ENCODE assay signal across 27 cellular contexts in the genomic region with DNA sequence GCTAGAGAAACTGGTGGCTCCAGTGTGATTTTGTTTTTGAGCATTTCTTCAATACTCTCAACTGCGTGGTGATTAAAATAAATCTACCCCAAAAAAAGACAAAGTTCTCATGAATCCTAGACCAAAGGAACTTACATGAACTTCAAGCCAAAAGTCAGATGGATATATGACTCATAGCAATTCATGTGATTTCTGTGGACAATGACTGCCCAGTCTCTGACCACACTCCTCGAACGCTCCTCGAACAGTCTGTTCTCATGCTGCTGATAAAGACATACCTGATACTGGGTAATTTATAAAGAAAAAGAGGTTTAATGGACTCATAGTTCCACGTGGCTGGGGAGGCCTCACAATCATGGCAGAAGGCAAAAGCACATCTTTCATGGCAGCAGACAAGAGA. TPM values are rescaled to one million over a fixed set of nuclear protein-coding genes. Genes with fewer than 3 reads are reported as not detected.
DNase-seq lines count a peak whose midpoint lies in the region; ATAC-seq and TF ChIP-seq lines count a peak whose summit lies in the region.
"Had no signal": no experiment of that assay in that cellular context is flagged by ENCODE, and none has a peak within 500 bp of the region (broad histone marks: within the 10 kb centered on the region; RNA-seq: fewer than 3 reads in every experiment).

No MANE protein-coding gene starts in this region.

- H3K4me1 ChIP-seq in gastroesophageal sphincter (no peaks in the 10 kb centered on the region), stomach (no peaks in the 10 kb centered on the region)
- H3K4me1 ChIP-seq: gastrocnemius medialis had no signal

- no peak for TF ChIP-seq POLR2A in gastroesophageal sphincter (IDR thresholded peaks at IDR 0.05)
- TF ChIP-seq POLR2A in stomach (IDR thresholded peaks at IDR 0.05), result no peak

- H3K27ac Mint-ChIP-seq in stimulated activated effector memory CD8-positive, alpha-beta T cell treated with anti-CD3 and anti-CD28 coated beads, Interleukin-12 subunit alpha, Interleukin-12 subunit beta, amount 100 ng/mL, for 72 hours, result no peak overlapping the region
- H3K27ac Mint-ChIP-seq: activated naive CD4-positive, alpha-beta T cell treated with anti-CD3 and anti-CD28 coated beads, Interleukin-2, amount 10 ng/mL, durations not matched to agents 7 days and 5 days; activated T-helper 1 cell treated with anti-CD3 and anti-CD28 coated beads, Interleukin-12 subunit alpha, Interleukin-12 subunit beta, Interleukin-2, Interleukin-4 antibody, amounts not matched to agents 30 ng/mL and 10 ng/mL and 1 ng/mL, durations not matched to agents 14 hours and 24 hours and 36 hours; T-helper 2 cell treated with Interferon-gamma antibody and Interleukin-4, amounts not matched to agents 5 μg/mL and 100 μg/mL, for 36 hours; WTC11 had no signal

- in situ Hi-C loops in astrocyte of the cerebellum (cut with HindIII; ENCODE audit: low sequenced_read_pairs), result no loop called here

- no peaks in the 10 kb centered on the region for H3K36me3 Mint-ChIP-seq in stimulated activated effector memory CD8-positive, alpha-beta T cell treated with anti-CD3 and anti-CD28 coated beads, Interleukin-12 subunit alpha, Interleukin-12 subunit beta, amount 100 ng/mL, for 72 hours
- H3K36me3 Mint-ChIP-seq: activated naive CD4-positive, alpha-beta T cell treated with anti-CD3 and anti-CD28 coated beads, Interleukin-2, amount 10 ng/mL, durations not matched to agents 7 days and 5 days; WTC11 had no signal

- no peak overlapping the region for H3K4me3 Mint-ChIP-seq in stimulated activated effector memory CD8-positive, alpha-beta T cell treated with anti-CD3 and anti-CD28 coated beads, Interleukin-12 subunit alpha, Interleukin-12 subunit beta, amount 100 ng/mL, for 72 hours
- H3K4me3 Mint-ChIP-seq: activated naive CD4-positive, alpha-beta T cell treated with anti-CD3 and anti-CD28 coated beads, Interleukin-2, amount 10 ng/mL, durations not matched to agents 7 days and 5 days; activated T-helper 1 cell treated with anti-CD3 and anti-CD28 coated beads, Interleukin-12 subunit alpha, Interleukin-12 subunit beta, Interleukin-2, Interleukin-4 antibody, amounts not matched to agents 30 ng/mL and 10 ng/mL and 1 ng/mL, durations not matched to agents 14 hours and 24 hours and 36 hours; T-helper 2 cell treated with Interferon-gamma antibody and Interleukin-4, amounts not matched to agents 5 μg/mL and 100 μg/mL, for 36 hours; WTC11 had no signal

- TF ChIP-seq EP300 in gastroesophageal sphincter (IDR thresholded peaks at IDR 0.05) (no peak), stomach (IDR thresholded peaks at IDR 0.05) (no peak)

- H3K9me3 ChIP-seq in gastroesophageal sphincter, result no peaks in the 10 kb centered on the region
- no peaks in the 10 kb centered on the region for H3K9me3 ChIP-seq in stomach
- H3K9me3 ChIP-seq: BLaER1, gastrocnemius medialis had no signal

- H3K4me1 Mint-ChIP-seq in stimulated activated effector memory CD8-positive, alpha-beta T cell treated with anti-CD3 and anti-CD28 coated beads, Interleukin-12 subunit alpha, Interleukin-12 subunit beta, amount 100 ng/mL, for 72 hours, result no peaks in the 10 kb centered on the region
- H3K4me1 Mint-ChIP-seq: activated naive CD4-positive, alpha-beta T cell treated with anti-CD3 and anti-CD28 coated beads, Interleukin-2, amount 10 ng/mL, durations not matched to agents 7 days and 5 days had no signal

- ATAC-seq in gastroesophageal sphincter, result peak; percentile 51
- no peak for ATAC-seq in stimulated activated effector memory CD8-positive, alpha-beta T cell treated with anti-CD3 and anti-CD28 coated beads, Interleukin-12 subunit alpha, Interleukin-12 subunit beta, amount 100 ng/mL, for 72 hours
- ATAC-seq: gastrocnemius medialis, GM12878, WTC11 had no signal

- WGBS in gastroesophageal sphincter (ENCODE audit: low coverage in 1 of 2), 2 donors, result 62 to 79% methylated on average over 5 of the region's 5 CpGs
- WGBS in stomach, 5 donors, result 64 to 80% (median 69%) methylated on average over 5 of the region's 5 CpGs

- peaks cover 2% of the 10 kb centered on the region for H3K9me3 Mint-ChIP-seq in stimulated activated effector memory CD8-positive, alpha-beta T cell treated with anti-CD3 and anti-CD28 coated beads, Interleukin-12 subunit alpha, Interleukin-12 subunit beta, amount 100 ng/mL, for 72 hours
- H3K9me3 Mint-ChIP-seq: activated T-helper 1 cell treated with anti-CD3 and anti-CD28 coated beads, Interleukin-12 subunit alpha, Interleukin-12 subunit beta, Interleukin-2, Interleukin-4 antibody, amounts not matched to agents 30 ng/mL and 10 ng/mL and 1 ng/mL, durations not matched to agents 14 hours and 24 hours and 36 hours; T-helper 2 cell treated with Interferon-gamma antibody and Interleukin-4, amounts not matched to agents 5 μg/mL and 100 μg/mL, for 36 hours had no signal

- H3K27ac ChIP-seq in gastroesophageal sphincter (no peak overlapping the region), stomach (no peak overlapping the region)
- H3K27ac ChIP-seq: BLaER1, gastrocnemius medialis had no signal

- H3K36me3 ChIP-seq in gastroesophageal sphincter, result no peaks in the 10 kb centered on the region
- no peaks in the 10 kb centered on the region for H3K36me3 ChIP-seq in stomach
- H3K36me3 ChIP-seq: BLaER1, gastrocnemius medialis had no signal

- H3K4me3 ChIP-seq in astrocyte of the cerebellum (ENCODE audit: low read depth, low read length) (no peak overlapping the region), gastroesophageal sphincter (no peak overlapping the region), retinal pigment epithelial cell (ENCODE audit: low read length) (no peak overlapping the region), stomach (no peak overlapping the region)
- H3K4me3 ChIP-seq: BLaER1, gastrocnemius medialis, GM12878 had no signal

- DNase-seq in HT1080 (ENCODE audit: low read depth), result peak; percentile 40
- peak; percentile 19 for DNase-seq in astrocyte of the cerebellum (ENCODE audit: low read depth)
- DNase-seq in retinal pigment epithelial cell (ENCODE audit: low read depth), result peak; percentile 25
- no peak for DNase-seq in activated CD4-positive, alpha-beta T cell treated with anti-CD3 and anti-CD28 coated beads, Interleukin-2, amount 50 U/mL, for 1 hour
- no peak for DNase-seq in stomach
- no peak for DNase-seq in islet precursor cell
- no peak for DNase-seq in stimulated activated effector memory CD8-positive, alpha-beta T cell treated with anti-CD3 and anti-CD28 coated beads, Interleukin-12 subunit alpha, Interleukin-12 subunit beta, amount 100 ng/mL, for 72 hours (ENCODE audit: low spot score in 2 of 2)
- DNase-seq: ACHN; activated naive CD4-positive, alpha-beta T cell treated with anti-CD3 and anti-CD28 coated beads, Interleukin-2, amount 10 ng/mL, durations not matched to agents 7 days and 5 days; Calu3; cerebellar nuclear complex; effector CD4-positive, alpha-beta T cell; erythroblast; gastrocnemius medialis; KG1; NCI-H187 treated with DMSO at 0.1 percent for 48 hours; NCI-H2227 treated with DMSO at 0.1 percent for 48 hours; occipital lobe; small intestine; stimulated activated CD4-positive, alpha-beta T cell treated with anti-CD3 and anti-CD28 coated beads, Interleukin-1b, Interleukin-23, amount 100 ng/mL, for 48 hours; substantia nigra had no signal

- intact Hi-C loops in stomach (cut with DNase I; ENCODE audit: low total_unique reads), result no loop called here

- H3K27me3 ChIP-seq in gastroesophageal sphincter (no peaks in the 10 kb centered on the region), stomach (no peaks in the 10 kb centered on the region)
- H3K27me3 ChIP-seq: BLaER1, gastrocnemius medialis had no signal

- no peak for TF ChIP-seq CTCF in astrocyte of the cerebellum (IDR thresholded peaks at IDR 0.05; ENCODE audit: low read depth, low read length, missing control alignments)
- TF ChIP-seq CTCF in gastroesophageal sphincter (IDR thresholded peaks at IDR 0.05), result no peak
- no peak for TF ChIP-seq CTCF in retinal pigment epithelial cell (conservative IDR thresholded peaks at IDR 0.05; ENCODE audit: low read depth, low read length)
- no peak for TF ChIP-seq CTCF in stomach (IDR thresholded peaks at IDR 0.05)

RNA-seq across cellular contexts. Expression of gene CEP78, which starts 46.4 kb away (rescaled TPM):
- total RNA-seq in HT1080 (2014; rRNA removed; shearing (Covaris generic)), result 28.6 and 53.9 TPM in 2 replicates
- 19.0 and 19.4 TPM in 2 replicates for polyA plus RNA-seq in HT1080 (2015; cell fraction: cytosol; rRNA removed)
- 50.9 and 51.3 TPM in 2 replicates for polyA plus RNA-seq in HT1080 (2015; cell fraction: nucleus; rRNA removed)
- 10 to 100 TPM in 1 of 4 donors, 1 to 10 TPM in 3; 7.4 to 11.1 (median 9.3) TPM for total RNA-seq in gastroesophageal sphincter
- 10 to 100 TPM in 3 of 5 donors, 1 to 10 TPM in 2; 4.5 to 34.1 (median 10.5) TPM for total RNA-seq in stomach
- polyA plus RNA-seq in stomach, result 1 to 10 TPM; 3.5 to 5.7 (median 4.7) TPM

Comparison
In these comparisons a context has a peak if more than half of its experiments do, and no peak if none do; other contexts are left out.
1. DNase-seq: peak in HT1080 (single experiment), astrocyte of the cerebellum (single experiment) and retinal pigment epithelial cell (single experiment); none in activated CD4-positive, alpha-beta T cell treated with anti-CD3 and anti-CD28 coated beads, Interleukin-2, amount 50 U/mL, for 1 hour (single experiment), stomach (single experiment), islet precursor cell (single experiment) and stimulated activated effector memory CD8-positive, alpha-beta T cell treated with anti-CD3 and anti-CD28 coated beads, Interleukin-12 subunit alpha, Interleukin-12 subunit beta, amount 100 ng/mL, for 72 hours (0 of 2).